8 cellular contexts compared by ENCODE assay signal in genomic region chr10:132336064-132336746, GRCh38. TPM values are rescaled to one million over a fixed set of nuclear protein-coding genes. Genes with fewer than 3 reads are reported as not detected.
DNase-seq lines count a peak whose midpoint lies in the region; ATAC-seq and TF ChIP-seq lines count a peak whose summit lies in the region.

No MANE protein-coding gene starts in this region.

- POLR2A ChIA-PET in activated CD4-positive, alpha-beta T cell treated with anti-CD3 and anti-CD28 coated beads for 36 hours (lab: Charles Lee): no interaction called here
- POLR2A ChIA-PET in activated CD8-positive, alpha-beta T cell treated with anti-CD3 and anti-CD28 coated beads, Interleukin-2, amount 10 ng/mL, durations not matched to agents 7 days and 5 days (lab: Charles Lee): interaction anchor here (0.9 kb wide), 1 partner anchor 35 kb away, joined by 3 read pairs; no protein-coding TSS in a partner anchor

- CTCF ChIA-PET in activated CD4-positive, alpha-beta T cell treated with anti-CD3 and anti-CD28 coated beads for 36 hours (lab: Charles Lee): interaction anchor here (1.0 kb wide), 1 partner anchor 18 kb away, joined by 3 read pairs; no protein-coding TSS in a partner anchor
- CTCF ChIA-PET in activated CD8-positive, alpha-beta T cell treated with anti-CD3 and anti-CD28 coated beads, Interleukin-2, amount 10 ng/mL, durations not matched to agents 7 days and 5 days (lab: Charles Lee): no interaction called here

- no peaks in the 10 kb centered on the region for H3K9me3 Mint-ChIP-seq in activated CD4-positive, alpha-beta T cell treated with anti-CD3 and anti-CD28 coated beads for 36 hours (ENCODE audit: low read depth)
- no peaks in the 10 kb centered on the region for H3K9me3 Mint-ChIP-seq in activated CD8-positive, alpha-beta T cell treated with anti-CD3 and anti-CD28 coated beads, Interleukin-2, amount 10 ng/mL, durations not matched to agents 7 days and 5 days (ENCODE audit: insufficient read depth)
- H3K9me3 Mint-ChIP-seq in stimulated activated memory B cell treated with anti-CD40 and anti-IgM and Interleukin-4, amounts not matched to agents 10 μg/mL and 1 μg/mL and 100 μg/mL, for 72 hours: no peaks in the 10 kb centered on the region
- H3K9me3 Mint-ChIP-seq in glutamatergic neuron (ENCODE audit: unreplicated experiment): peaks cover 9% of the 10 kb centered on the region

- no peak overlapping the region for H3K27ac Mint-ChIP-seq in activated CD4-positive, alpha-beta T cell treated with anti-CD3 and anti-CD28 coated beads for 36 hours
- peak overlapping the region; percentile 39 for H3K27ac Mint-ChIP-seq in activated CD8-positive, alpha-beta T cell treated with anti-CD3 and anti-CD28 coated beads, Interleukin-2, amount 10 ng/mL, durations not matched to agents 7 days and 5 days
- peak overlapping the region; percentile 87 for H3K27ac Mint-ChIP-seq in stimulated activated memory B cell treated with anti-CD40 and anti-IgM and Interleukin-4, amounts not matched to agents 10 μg/mL and 1 μg/mL and 100 μg/mL, for 72 hours
- H3K27ac Mint-ChIP-seq in glutamatergic neuron (ENCODE audit: unreplicated experiment): no peak overlapping the region

- H3K27me3 Mint-ChIP-seq in activated CD4-positive, alpha-beta T cell treated with anti-CD3 and anti-CD28 coated beads for 36 hours: no peaks in the 10 kb centered on the region
- H3K27me3 Mint-ChIP-seq in activated CD8-positive, alpha-beta T cell treated with anti-CD3 and anti-CD28 coated beads, Interleukin-2, amount 10 ng/mL, durations not matched to agents 7 days and 5 days (ENCODE audit: low read depth): no peaks in the 10 kb centered on the region
- no peaks in the 10 kb centered on the region for H3K27me3 Mint-ChIP-seq in stimulated activated memory B cell treated with anti-CD40 and anti-IgM and Interleukin-4, amounts not matched to agents 10 μg/mL and 1 μg/mL and 100 μg/mL, for 72 hours
- H3K27me3 Mint-ChIP-seq in glutamatergic neuron (ENCODE audit: unreplicated experiment): no peaks in the 10 kb centered on the region

- no peak for TF ChIP-seq CTCF in glutamatergic neuron (IDR thresholded peaks at IDR 0.05; ENCODE audit: partially characterized antibody, unreplicated experiment)

- H3K4me1 Mint-ChIP-seq in activated CD4-positive, alpha-beta T cell treated with anti-CD3 and anti-CD28 coated beads for 36 hours: peaks cover 29% of the 10 kb centered on the region
- H3K4me1 Mint-ChIP-seq in activated CD8-positive, alpha-beta T cell treated with anti-CD3 and anti-CD28 coated beads, Interleukin-2, amount 10 ng/mL, durations not matched to agents 7 days and 5 days (ENCODE audit: low read depth): peaks cover 38% of the 10 kb centered on the region
- H3K4me1 Mint-ChIP-seq in stimulated activated memory B cell treated with anti-CD40 and anti-IgM and Interleukin-4, amounts not matched to agents 10 μg/mL and 1 μg/mL and 100 μg/mL, for 72 hours: peaks cover 31% of the 10 kb centered on the region
- H3K4me1 Mint-ChIP-seq in glutamatergic neuron (ENCODE audit: low read depth, unreplicated experiment): peaks cover 8% of the 10 kb centered on the region

- H3K36me3 Mint-ChIP-seq in activated CD4-positive, alpha-beta T cell treated with anti-CD3 and anti-CD28 coated beads for 36 hours (ENCODE audit: low read depth): peaks cover 4% of the 10 kb centered on the region
- peaks cover 6% of the 10 kb centered on the region for H3K36me3 Mint-ChIP-seq in activated CD8-positive, alpha-beta T cell treated with anti-CD3 and anti-CD28 coated beads, Interleukin-2, amount 10 ng/mL, durations not matched to agents 7 days and 5 days (ENCODE audit: low read depth)
- peaks cover 21% of the 10 kb centered on the region for H3K36me3 Mint-ChIP-seq in stimulated activated memory B cell treated with anti-CD40 and anti-IgM and Interleukin-4, amounts not matched to agents 10 μg/mL and 1 μg/mL and 100 μg/mL, for 72 hours
- no peaks in the 10 kb centered on the region for H3K36me3 Mint-ChIP-seq in glutamatergic neuron (ENCODE audit: unreplicated experiment)

- peak overlapping the region; percentile 76 for H3K4me3 Mint-ChIP-seq in activated CD4-positive, alpha-beta T cell treated with anti-CD3 and anti-CD28 coated beads for 36 hours
- peak overlapping the region; percentile 66 for H3K4me3 Mint-ChIP-seq in activated CD8-positive, alpha-beta T cell treated with anti-CD3 and anti-CD28 coated beads, Interleukin-2, amount 10 ng/mL, durations not matched to agents 7 days and 5 days
- no peak overlapping the region for H3K4me3 Mint-ChIP-seq in stimulated activated memory B cell treated with anti-CD40 and anti-IgM and Interleukin-4, amounts not matched to agents 10 μg/mL and 1 μg/mL and 100 μg/mL, for 72 hours
- no peak overlapping the region for H3K4me3 Mint-ChIP-seq in glutamatergic neuron (ENCODE audit: unreplicated experiment)

- intact Hi-C loops in activated CD4-positive, alpha-beta T cell treated with anti-CD3 and anti-CD28 coated beads for 36 hours (cut with DNase I, micrococcal nuclease): loop anchor here in 1 of 2 experiments (10.0 kb wide), 1 partner anchor 1039 kb away; the partner anchor contains the start of genes ECHS1 and PAOX
- intact Hi-C loops in left ventricle myocardium superior (cut with micrococcal nuclease): no loop called here

- DNase-seq in activated CD4-positive, alpha-beta T cell treated with anti-CD3 and anti-CD28 coated beads for 36 hours: no peak
- no peak for DNase-seq in activated CD4-positive, alpha-beta T cell treated with anti-CD3 and anti-CD28 coated beads, Interleukin-2, amount 50 U/mL, for 48 hours
- DNase-seq in activated CD8-positive, alpha-beta T cell treated with anti-CD3 and anti-CD28 coated beads, Interleukin-2, amount 10 ng/mL, durations not matched to agents 7 days and 5 days: no peak
- DNase-seq in left ventricle myocardium superior: no peak
- no peak for DNase-seq in germinal center (ENCODE audit: low spot score)
- no peak for DNase-seq in glutamatergic neuron
- no peak for DNase-seq in NCI-H2029 (lab: John Stamatoyannopoulos, UW)

- ATAC-seq in activated CD4-positive, alpha-beta T cell treated with anti-CD3 and anti-CD28 coated beads for 36 hours: no peak
- no peak for ATAC-seq in activated CD8-positive, alpha-beta T cell treated with anti-CD3 and anti-CD28 coated beads, Interleukin-2, amount 10 ng/mL, durations not matched to agents 7 days and 5 days
- ATAC-seq in left ventricle myocardium superior: peak; percentile 14
- ATAC-seq in stimulated activated memory B cell treated with anti-CD40 and anti-IgM and Interleukin-4, amounts not matched to agents 10 μg/mL and 1 μg/mL and 100 μg/mL, for 72 hours: no peak

RNA-seq across cellular contexts. Expression of gene LRRC27, which starts 4.2 kb away (rescaled TPM):
- total RNA-seq in activated CD4-positive, alpha-beta T cell treated with anti-CD3 and anti-CD28 coated beads for 36 hours: 1 to 10 TPM; 3.6 to 4.1 TPM
- total RNA-seq in activated CD8-positive, alpha-beta T cell treated with anti-CD3 and anti-CD28 coated beads, Interleukin-2, amount 10 ng/mL, durations not matched to agents 7 days and 5 days: 1 to 10 TPM; 3.3 to 3.8 TPM
- 3.2 TPM for total RNA-seq in left ventricle myocardium superior
- 13.8 TPM for total RNA-seq in glutamatergic neuron (ENCODE audit: unreplicated experiment)

RNA-seq across cellular contexts. Expression of gene STK32C, which starts 28.5 kb away (rescaled TPM):
- total RNA-seq in activated CD4-positive, alpha-beta T cell treated with anti-CD3 and anti-CD28 coated beads for 36 hours: 10 to 100 TPM; 15.8 to 19.9 TPM
- total RNA-seq in activated CD8-positive, alpha-beta T cell treated with anti-CD3 and anti-CD28 coated beads, Interleukin-2, amount 10 ng/mL, durations not matched to agents 7 days and 5 days: 10 to 100 TPM; 19.1 to 21.1 TPM
- total RNA-seq in left ventricle myocardium superior (4.9 TPM), glutamatergic neuron (ENCODE audit: unreplicated experiment) (69.2 TPM)

Comparison
In these comparisons a context has a peak if more than half of its experiments do, and no peak if none do; other contexts are left out.
1. H3K27ac Mint-ChIP-seq: peak in activated CD8-positive, alpha-beta T cell treated with anti-CD3 and anti-CD28 coated beads, Interleukin-2, amount 10 ng/mL, durations not matched to agents 7 days and 5 days (single experiment) and stimulated activated memory B cell treated with anti-CD40 and anti-IgM and Interleukin-4, amounts not matched to agents 10 μg/mL and 1 μg/mL and 100 μg/mL, for 72 hours (single experiment); none in activated CD4-positive, alpha-beta T cell treated with anti-CD3 and anti-CD28 coated beads for 36 hours (single experiment) and glutamatergic neuron (single experiment).
2. H3K4me3 Mint-ChIP-seq: peak in activated CD4-positive, alpha-beta T cell treated with anti-CD3 and anti-CD28 coated beads for 36 hours (single experiment) and activated CD8-positive, alpha-beta T cell treated with anti-CD3 and anti-CD28 coated beads, Interleukin-2, amount 10 ng/mL, durations not matched to agents 7 days and 5 days (single experiment); none in stimulated activated memory B cell treated with anti-CD40 and anti-IgM and Interleukin-4, amounts not matched to agents 10 μg/mL and 1 μg/mL and 100 μg/mL, for 72 hours (single experiment) and glutamatergic neuron (single experiment).